ENCODE assay signal across 12 cellular contexts in the genomic region with DNA sequence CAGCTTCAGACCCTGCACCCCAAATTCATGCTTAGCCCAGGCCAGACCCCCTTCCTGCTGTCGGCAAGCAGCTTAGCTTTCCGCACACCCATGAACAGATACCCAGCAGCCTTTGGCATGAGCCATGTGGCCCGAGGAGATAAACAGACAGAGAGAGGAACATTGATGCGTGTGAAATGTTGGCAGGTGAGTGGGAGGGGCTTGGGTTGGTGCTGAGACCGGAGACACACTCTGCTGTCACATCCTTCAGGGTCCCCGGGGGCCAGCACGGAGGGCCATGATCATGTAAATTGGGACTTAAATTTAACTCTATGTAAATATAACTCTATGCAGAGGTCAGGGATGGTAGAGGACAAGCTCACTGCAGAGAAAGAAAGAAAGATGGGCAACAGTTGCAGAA. TPM values are rescaled to one million over a fixed set of nuclear protein-coding genes. Genes with fewer than 3 reads are reported as not detected.
DNase-seq lines count a peak whose midpoint lies in the region; ATAC-seq and TF ChIP-seq lines count a peak whose summit lies in the region.
"Had no signal": no experiment of that assay in that cellular context is flagged by ENCODE, and none has a peak within 500 bp of the region (broad histone marks: within the 10 kb centered on the region; RNA-seq: fewer than 3 reads in every experiment).

No MANE protein-coding gene starts in this region.

- no peaks in the 10 kb centered on the region for H3K36me3 ChIP-seq in mesenchymal stem cell (ENCODE audit: control insufficient read depth in 1 of 2, insufficient read depth in 2 of 2, low read depth in 1 of 2, low read length in 2 of 2)
- H3K36me3 ChIP-seq: left ventricle myocardium inferior had no signal

- H4K91ac ChIP-seq in mesenchymal stem cell (ENCODE audit: low read length), result no peak overlapping the region

- no peaks in the 10 kb centered on the region for H3K4me1 ChIP-seq in mesenchymal stem cell (ENCODE audit: control insufficient read depth, insufficient read depth, low read depth, low read length)
- H3K4me1 ChIP-seq: left ventricle myocardium inferior had no signal

- H3K14ac ChIP-seq in mesenchymal stem cell (ENCODE audit: low read length in 2 of 2), result no peak overlapping the region

- no peak overlapping the region for H3K4me3 ChIP-seq in mesenchymal stem cell (ENCODE audit: insufficient read depth in 1 of 2, low read depth in 1 of 2, low read length in 2 of 2)
- H3K4me3 ChIP-seq: left ventricle myocardium inferior had no signal

- H3K9me3 ChIP-seq in mesenchymal stem cell (ENCODE audit: control insufficient read depth, low read length), result no peaks in the 10 kb centered on the region
- H3K9me3 ChIP-seq: left ventricle myocardium inferior had no signal

- H3K18ac ChIP-seq in mesenchymal stem cell (ENCODE audit: low read depth in 1 of 2, low read length in 2 of 2), result no peak overlapping the region

- no peak overlapping the region for H4K8ac ChIP-seq in mesenchymal stem cell (ENCODE audit: low read length)

- no peak overlapping the region for H3K4me2 ChIP-seq in mesenchymal stem cell (ENCODE audit: low read length, poor library complexity, severe bottlenecking)

- H3K27ac ChIP-seq in mesenchymal stem cell (ENCODE audit: low read length, poor library complexity, severe bottlenecking), result no peak overlapping the region
- H3K27ac ChIP-seq: left ventricle myocardium inferior, RWPE1 had no signal

- no peak overlapping the region for H2BK12ac ChIP-seq in mesenchymal stem cell (ENCODE audit: low read length in 2 of 2)

- H2BK5ac ChIP-seq in mesenchymal stem cell (ENCODE audit: low read depth, low read length, poor library complexity, severe bottlenecking), result no peak overlapping the region

- H2BK120ac ChIP-seq in mesenchymal stem cell (ENCODE audit: low read depth, low read length), result no peak overlapping the region

- no peak overlapping the region for H3K23ac ChIP-seq in mesenchymal stem cell (ENCODE audit: low read length in 2 of 2)

- peaks cover 13 to 45% of the 10 kb centered on the region in 2 experiments for H3K27me3 ChIP-seq in mesenchymal stem cell (ENCODE audit: control insufficient read depth in 1 of 2, insufficient read depth in 1 of 2, low read length in 2 of 2)

- 87% methylated on average over 5 of the region's 7 CpGs for WGBS in mesenchymal stem cell

- no peak overlapping the region for H3K9ac ChIP-seq in mesenchymal stem cell (ENCODE audit: low read length)

- TF ChIP-seq POLR2A in GM18505 (IDR thresholded peaks at IDR 0.05; ENCODE audit: borderline replicate concordance, extremely low read depth, insufficient read depth, insufficient read length), result peak; percentile 73

- no peak for DNase-seq in activated naive CD4-positive, alpha-beta T cell treated with anti-CD3 and anti-CD28 coated beads, Interleukin-2, amount 50 U/mL, for 16 hours
- no peak for DNase-seq in mesenchymal stem cell
- no peak for DNase-seq in NCI-H82 (lab: John Stamatoyannopoulos, UW)
- DNase-seq in NCI-H1694 (lab: John Stamatoyannopoulos, UW), result no peak
- DNase-seq: left ventricle myocardium inferior; stimulated activated CD8-positive, alpha-beta memory T cell treated with anti-CD3 and anti-CD28 coated beads, Interleukin-4, amount 100 ng/mL, for 48 hours had no signal

- ATAC-seq in GM18505 (IDR thresholded peaks at IDR 0.05; ENCODE audit: unreplicated experiment), result peak; percentile 47
- ATAC-seq in GM19467 (IDR thresholded peaks at IDR 0.05; ENCODE audit: unreplicated experiment), result peak; percentile 44
- peak; percentile 54 for ATAC-seq in HG03135 (IDR thresholded peaks at IDR 0.05; ENCODE audit: unreplicated experiment)
- ATAC-seq in esophagus mucosa, result peak; percentile 60

- no peaks in the 10 kb centered on the region for H3K79me1 ChIP-seq in mesenchymal stem cell (replicated peaks; ENCODE audit: low read length, poor library complexity, severe bottlenecking)

- H3K4ac ChIP-seq in mesenchymal stem cell (ENCODE audit: low read depth in 1 of 2, low read length in 2 of 2), result no peak overlapping the region

- no peak overlapping the region for H2AK5ac ChIP-seq in mesenchymal stem cell (ENCODE audit: low read length, severe bottlenecking)

- H2BK15ac ChIP-seq in mesenchymal stem cell (ENCODE audit: low read depth, poor library complexity, severe bottlenecking), result no peak overlapping the region

- no peak overlapping the region for H2AFZ ChIP-seq in mesenchymal stem cell (ENCODE audit: low read depth, low read length)

RNA-seq across cellular contexts. Expression of gene CD22, which starts 1.5 kb away (rescaled TPM):
- 2.5 TPM for total RNA-seq in esophagus mucosa
- 0.21 TPM for polyA plus RNA-seq in mesenchymal stem cell (2013, experiment 1 of 2)
- 0.10 TPM for polyA plus RNA-seq in mesenchymal stem cell (2013, experiment 2 of 2)
- total RNA-seq: astrocyte, left ventricle myocardium inferior had no signal

RNA-seq across cellular contexts. Expression of gene FFAR1, which starts 17.2 kb away (rescaled TPM):
- total RNA-seq in esophagus mucosa, result not detected
- polyA plus RNA-seq in mesenchymal stem cell (2013, experiment 1 of 2), result not detected
- polyA plus RNA-seq in mesenchymal stem cell (2013, experiment 2 of 2), result not detected
- total RNA-seq: astrocyte, left ventricle myocardium inferior had no signal

RNA-seq across cellular contexts. Expression of gene FFAR3, which starts 27.8 kb away (rescaled TPM):
- total RNA-seq in esophagus mucosa, result not detected
- 0.23 TPM for polyA plus RNA-seq in mesenchymal stem cell (2013, experiment 1 of 2)
- 0.12 TPM for polyA plus RNA-seq in mesenchymal stem cell (2013, experiment 2 of 2)
- total RNA-seq: astrocyte, left ventricle myocardium inferior had no signal

RNA-seq across cellular contexts. Expression of gene MAG, which starts 38.5 kb away (rescaled TPM):
- not detected for total RNA-seq in esophagus mucosa
- polyA plus RNA-seq in mesenchymal stem cell (2013, experiment 1 of 2), result not detected
- not detected for polyA plus RNA-seq in mesenchymal stem cell (2013, experiment 2 of 2)
- total RNA-seq: astrocyte, left ventricle myocardium inferior had no signal

RNA-seq across cellular contexts. Expression of gene GPR42, which starts 40.4 kb away (rescaled TPM):
- not detected for total RNA-seq in esophagus mucosa
- polyA plus RNA-seq in mesenchymal stem cell (2013, experiment 1 of 2), result 0.06 TPM
- 0.08 TPM for polyA plus RNA-seq in mesenchymal stem cell (2013, experiment 2 of 2)
- total RNA-seq: astrocyte, left ventricle myocardium inferior had no signal
